ENCODE assay signal across 8 cellular contexts in the genomic region with DNA sequence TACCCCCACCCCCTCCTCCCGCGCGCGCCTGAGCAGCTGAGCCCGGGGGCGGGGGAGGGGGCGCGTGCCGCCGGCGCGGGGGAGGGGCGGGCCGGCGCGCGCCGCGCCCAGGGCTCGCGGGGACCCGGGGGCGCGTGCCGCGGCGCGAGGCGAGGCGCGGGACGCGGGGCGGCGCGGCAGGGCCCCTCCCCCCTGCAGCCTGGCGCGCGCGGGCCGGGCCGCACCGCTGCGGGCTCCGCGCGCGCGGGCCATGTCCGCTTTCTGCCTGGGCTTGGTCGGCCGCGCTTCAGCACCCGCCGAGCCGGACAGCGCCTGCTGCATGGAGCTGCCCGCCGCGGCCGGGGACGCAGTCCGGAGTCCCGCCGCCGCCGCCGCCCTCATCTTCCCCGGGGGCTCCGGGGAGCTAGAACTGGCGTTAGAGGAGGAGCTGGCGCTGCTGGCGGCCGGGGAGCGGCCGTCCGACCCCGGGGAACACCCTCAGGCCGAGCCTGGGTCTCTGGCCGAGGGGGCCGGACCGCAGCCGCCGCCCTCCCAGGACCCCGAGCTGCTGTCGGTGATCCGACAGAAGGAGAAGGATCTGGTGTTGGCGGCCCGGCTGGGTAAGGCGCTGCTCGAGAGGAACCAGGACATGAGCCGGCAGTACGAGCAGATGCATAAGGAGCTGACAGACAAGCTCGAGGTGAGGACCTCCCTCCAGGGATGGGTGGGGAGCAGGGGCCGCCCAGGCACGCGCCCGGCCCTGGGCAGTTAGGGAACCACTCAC. TPM values are rescaled to one million over a fixed set of nuclear protein-coding genes. Genes with fewer than 3 reads are reported as not detected.
A peak's percentile ranks its signal among the peaks of the same experiment; 100 is the strongest.
DNase-seq lines count a peak whose midpoint lies in the region; ATAC-seq and TF ChIP-seq lines count a peak whose summit lies in the region.

No MANE protein-coding gene starts in this region.

- peak overlapping the region; percentile 85 for H3K27ac ChIP-seq in CD4-positive, CD25-positive, alpha-beta regulatory T cell (ENCODE audit: insufficient read depth, low read length, poor library complexity, severe bottlenecking)
- no peak overlapping the region for H3K27ac ChIP-seq in HL-60 (replicated peaks)
- no peak overlapping the region for H3K27ac ChIP-seq in ascending aorta
- H3K27ac ChIP-seq in right atrium auricular region = no peak overlapping the region
- no peak overlapping the region for H3K27ac ChIP-seq in psoas muscle

- intact Hi-C loops in ascending aorta (cut with DNase I) (no loop called here), psoas muscle (cut with DNase I) (loop anchor here in 1 of 2 donors (2.0 kb wide), 1 partner anchor 97 kb away; no protein-coding TSS in a partner anchor)

- H3K27ac Mint-ChIP-seq in CD4-positive, CD25-positive, alpha-beta regulatory T cell = peak overlapping the region in 2 of 3 donors; percentile 75 to 77
- peak overlapping the region; percentile 53 for H3K27ac Mint-ChIP-seq in T-helper 17 cell

- peaks cover 9% of the 10 kb centered on the region for H3K36me3 ChIP-seq in CD4-positive, CD25-positive, alpha-beta regulatory T cell (ENCODE audit: control insufficient read depth, insufficient read depth, low read length)
- no peaks in the 10 kb centered on the region for H3K36me3 ChIP-seq in ascending aorta
- H3K36me3 ChIP-seq in right atrium auricular region = no peaks in the 10 kb centered on the region
- H3K36me3 ChIP-seq in psoas muscle (ENCODE audit: insufficient read depth in 1 of 2, low read depth in 1 of 2) = no peaks in the 10 kb centered on the region

- peaks cover 25% of the 10 kb centered on the region for H3K4me1 ChIP-seq in CD4-positive, CD25-positive, alpha-beta regulatory T cell (ENCODE audit: control insufficient read depth, insufficient read depth, low read length, poor library complexity, severe bottlenecking)
- peaks cover 0 to 12% of the 10 kb centered on the region in 2 donors for H3K4me1 ChIP-seq in ascending aorta
- H3K4me1 ChIP-seq in right atrium auricular region = peaks cover 0 to 14% of the 10 kb centered on the region in 2 donors
- no peaks in the 10 kb centered on the region for H3K4me1 ChIP-seq in psoas muscle

- peak; percentile 59 to 65 (median 64) for DNase-seq in CD4-positive, CD25-positive, alpha-beta regulatory T cell
- DNase-seq in HL-60 (ENCODE audit: low read depth in 1 of 2, low spot score in 1 of 2) = peak; percentile 36 to 49
- DNase-seq in T-helper 17 cell = peak; percentile 57 to 68 (median 62)
- DNase-seq in ascending aorta (ENCODE audit: low spot score in 2 of 2) = peak in 1 of 2 donors; percentile 82
- no peak for DNase-seq in right atrium auricular region (ENCODE audit: low spot score)
- DNase-seq in psoas muscle = peak; percentile 84 to 85
- DNase-seq in DMS153 (lab: John Stamatoyannopoulos, UW) = no peak

- H3K4me1 Mint-ChIP-seq in CD4-positive, CD25-positive, alpha-beta regulatory T cell = peaks cover 28 to 36% (median 32%) of the 10 kb centered on the region in 4 donors
- peaks cover 17% of the 10 kb centered on the region for H3K4me1 Mint-ChIP-seq in T-helper 17 cell

- H3K36me3 Mint-ChIP-seq in CD4-positive, CD25-positive, alpha-beta regulatory T cell = peaks cover 9% of the 10 kb centered on the region
- H3K36me3 Mint-ChIP-seq in T-helper 17 cell (ENCODE audit: low read depth) = no peaks in the 10 kb centered on the region

- H3K9me3 ChIP-seq in CD4-positive, CD25-positive, alpha-beta regulatory T cell (ENCODE audit: control insufficient read depth in 2 of 2, low read length in 2 of 2) = no peaks in the 10 kb centered on the region
- H3K9me3 ChIP-seq in T-helper 17 cell (ENCODE audit: control insufficient read depth, low read length, poor library complexity, severe bottlenecking) (no peaks in the 10 kb centered on the region), ascending aorta (no peaks in the 10 kb centered on the region), right atrium auricular region (no peaks in the 10 kb centered on the region), psoas muscle (no peaks in the 10 kb centered on the region)

- H3K27me3 Mint-ChIP-seq in CD4-positive, CD25-positive, alpha-beta regulatory T cell = peaks cover 21% of the 10 kb centered on the region
- no peaks in the 10 kb centered on the region for H3K27me3 Mint-ChIP-seq in T-helper 17 cell

- no peak for ATAC-seq in CD4-positive, CD25-positive, alpha-beta regulatory T cell (ENCODE audit: low read depth in 2 of 2)
- ATAC-seq in GM19397 (IDR thresholded peaks at IDR 0.05; ENCODE audit: unreplicated experiment) = peak; percentile 37
- peak; percentile 2 for ATAC-seq in T-helper 17 cell
- ATAC-seq in psoas muscle = peak; percentile 86 to 94 (median 92)

- WGBS in psoas muscle, 3 donors = 0 to 2% (median 1%) methylated on average over 22 to 96 of the region's 98 CpGs

- H3K27me3 ChIP-seq in CD4-positive, CD25-positive, alpha-beta regulatory T cell (ENCODE audit: control insufficient read depth, insufficient read depth, low read length) = no peaks in the 10 kb centered on the region
- H3K27me3 ChIP-seq in HL-60 (ENCODE audit: insufficient read depth, poor library complexity, severe bottlenecking) = peaks cover 28% of the 10 kb centered on the region
- H3K27me3 ChIP-seq in ascending aorta = no peaks in the 10 kb centered on the region
- peaks cover 0 to 2% of the 10 kb centered on the region in 2 donors for H3K27me3 ChIP-seq in right atrium auricular region
- H3K27me3 ChIP-seq in psoas muscle (ENCODE audit: insufficient read depth in 3 of 3, low read length in 2 of 3) = peaks cover 0 to 89% (median 5%) of the 10 kb centered on the region in 3 donors

- TF ChIP-seq CTCF in HL-60 (IDR thresholded peaks at IDR 0.05; ENCODE audit: insufficient read depth, low read length) (no peak), ascending aorta (IDR thresholded peaks at IDR 0.05) (no peak), right atrium auricular region (IDR thresholded peaks at IDR 0.05) (no peak), psoas muscle (IDR thresholded peaks at IDR 0.05) (no peak)

- H3K4me3 ChIP-seq in CD4-positive, CD25-positive, alpha-beta regulatory T cell (ENCODE audit: low read depth, low read length) = peak overlapping the region; percentile 90
- peak overlapping the region; percentile 51 for H3K4me3 ChIP-seq in HL-60 (replicated peaks; ENCODE audit: insufficient read depth, low read length)
- peak overlapping the region; percentile 66 to 68 for H3K4me3 ChIP-seq in ascending aorta
- peak overlapping the region; percentile 41 to 62 for H3K4me3 ChIP-seq in right atrium auricular region
- H3K4me3 ChIP-seq in psoas muscle = peak overlapping the region; percentile 65

- H3K9me3 Mint-ChIP-seq in CD4-positive, CD25-positive, alpha-beta regulatory T cell = peaks cover 0 to 1% (median 0%) of the 10 kb centered on the region in 7 donors

- peak overlapping the region; percentile 87 to 94 (median 94) for H3K4me3 Mint-ChIP-seq in CD4-positive, CD25-positive, alpha-beta regulatory T cell
- peak overlapping the region; percentile 89 for H3K4me3 Mint-ChIP-seq in T-helper 17 cell

RNA-seq across cellular contexts. Expression of a gene that starts 0.8 kb away (rescaled TPM):
- 134 TPM for total RNA-seq in CD4-positive, CD25-positive, alpha-beta regulatory T cell
- 1 to 10 TPM in 3 of 4 donors, under 1 TPM in 1; 0.93 to 1.9 (median 1.4) TPM for polyA plus RNA-seq in CD4-positive, CD25-positive, alpha-beta regulatory T cell
- total RNA-seq in T-helper 17 cell (100 to 1,000 TPM; 135 to 146 TPM), ascending aorta (not detected), right atrium auricular region (10 to 100 TPM in 1 of 2 donors, 1 to 10 TPM in 1; 9.8 to 47.2 TPM), psoas muscle (under 1 TPM in 3 of 4 donors, not detected in 1; 0.09 to 0.22 (median 0.15) TPM)
- polyA plus RNA-seq in psoas muscle = under 1 TPM; 0.05 to 0.13 (median 0.09) TPM

Comparison
In these comparisons a context has a peak if more than half of its experiments do, and no peak if none do; other contexts are left out.
1. ATAC-seq: peak in GM19397 (single experiment), T-helper 17 cell (single experiment) and psoas muscle (4 of 4); none in CD4-positive, CD25-positive, alpha-beta regulatory T cell (0 of 2).
2. DNase-seq: peak in CD4-positive, CD25-positive, alpha-beta regulatory T cell (3 of 3), HL-60 (2 of 2), T-helper 17 cell (3 of 3) and psoas muscle (2 of 2); none in right atrium auricular region (single experiment) and DMS153 (single experiment).
3. RNA of a gene that starts 0.8 kb away (total RNA-seq): 135 to 146 TPM in T-helper 17 cell, 134 TPM in CD4-positive, CD25-positive, alpha-beta regulatory T cell (single experiment) and 9.8 to 47.2 TPM in right atrium auricular region; 0.09 to 0.22 TPM in psoas muscle and not detected in ascending aorta (single experiment); every median in the first group is over 4 times any median in the second.
4. Peak in every context shown above with its lines, with median percentiles within 50 percentile points of each other: H3K4me3 ChIP-seq.